In genomic region chr19:48720613-48721296, GRCh38 we compare ENCODE assay signal across 9 cellular contexts. TPM values are rescaled to one million over a fixed set of nuclear protein-coding genes. Genes with fewer than 3 reads are reported as not detected.
A peak's percentile ranks its signal among the peaks of the same experiment; 100 is the strongest.
DNase-seq lines count a peak whose midpoint lies in the region; ATAC-seq and TF ChIP-seq lines count a peak whose summit lies in the region.
"Had no signal": no experiment of that assay in that cellular context is flagged by ENCODE, and none has a peak within 500 bp of the region (broad histone marks: within the 10 kb centered on the region; RNA-seq: fewer than 3 reads in every experiment).

No MANE protein-coding gene starts in this region.

- ATAC-seq in GM19025 (IDR thresholded peaks at IDR 0.05; ENCODE audit: low read depth, unreplicated experiment) (peak; percentile 84), HG03342 (IDR thresholded peaks at IDR 0.05; ENCODE audit: unreplicated experiment) (peak; percentile 69), left colon (peak; percentile 92)

- intact Hi-C loops in left colon (cut with DNase I, micrococcal nuclease) = no loop called here

- DNase-seq in AG09309 (ENCODE audit: low read depth) (peak; percentile 97), NCI-H446 (lab: John Stamatoyannopoulos, UW) (peak; percentile 99 to 100), cerebellum (ENCODE audit: low spot score) (peak; percentile 99), left colon (peak; percentile 99 to 100)
- peak; percentile 82 for DNase-seq in activated CD4-positive, CD25-positive, alpha-beta regulatory T cell treated with anti-CD3 and anti-CD28 coated beads, Interleukin-2, amount 50 U/mL, for 72 hours
- peak; percentile 95 for DNase-seq in stimulated activated CD4-positive, alpha-beta T cell treated with anti-CD3 and anti-CD28 coated beads, Interleukin-1b, Interleukin-23, amount 100 ng/mL, for 48 hours

- TF ChIP-seq CTCF in AG09309 (IDR thresholded peaks at IDR 0.05; ENCODE audit: control insufficient read depth, insufficient read depth, low read depth, low read length, missing control alignments) = no peak

- peak overlapping the region; percentile 82 for H3K4me3 ChIP-seq in AG09309 (ENCODE audit: control insufficient read depth, low read depth, low read length)

RNA-seq across cellular contexts. Expression of gene MAMSTR, which starts 1.2 kb away (rescaled TPM):
- 1.1 TPM for total RNA-seq in cerebellum
- total RNA-seq in left colon = under 1 TPM; 0.64 to 0.67 TPM

RNA-seq across cellular contexts. Expression of gene RASIP1, which starts 19.7 kb away (rescaled TPM):
- total RNA-seq in cerebellum = 4.7 TPM
- total RNA-seq in left colon = 1 to 10 TPM; 2.7 to 2.8 TPM

RNA-seq across cellular contexts. Expression of gene FUT2, which starts 25.0 kb away (rescaled TPM):
- total RNA-seq in cerebellum (0.18 TPM), left colon (100 to 1,000 TPM in 1 of 2 donors, 10 to 100 TPM in 1; 74.3 to 147 TPM)
- total RNA-seq: T-helper 1 cell treated with Interleukin-12 subunit alpha and Interleukin-12 subunit beta and Interleukin-4 antibody, amounts not matched to agents 30 ng/mL and 1 ng/mL, for 36 hours had no signal

RNA-seq across cellular contexts. Expression of gene IZUMO1, which starts 26.0 kb away (rescaled TPM):
- 0.27 TPM for total RNA-seq in cerebellum
- total RNA-seq in left colon = not detected
- total RNA-seq: T-helper 1 cell treated with Interleukin-12 subunit alpha and Interleukin-12 subunit beta and Interleukin-4 antibody, amounts not matched to agents 30 ng/mL and 1 ng/mL, for 36 hours had no signal

RNA-seq across cellular contexts. Expression of gene FUT1, which starts 31.7 kb away (rescaled TPM):
- total RNA-seq in cerebellum (7.4 TPM), left colon (under 1 TPM; 0.37 to 0.56 TPM)

Comparison
In these comparisons a context has a peak if more than half of its experiments do, and no peak if none do; other contexts are left out.
1. Peak in every context shown above with its lines: DNase-seq, ATAC-seq and H3K4me3 ChIP-seq.
2. RNA of gene FUT2, which starts 25.0 kb away (total RNA-seq): 74.3 to 147 TPM in left colon; 0.18 TPM in cerebellum (single experiment); every median in the first group is over 10 times any median in the second.